1 cellular context compared by ENCODE assay signal in the genomic region with DNA sequence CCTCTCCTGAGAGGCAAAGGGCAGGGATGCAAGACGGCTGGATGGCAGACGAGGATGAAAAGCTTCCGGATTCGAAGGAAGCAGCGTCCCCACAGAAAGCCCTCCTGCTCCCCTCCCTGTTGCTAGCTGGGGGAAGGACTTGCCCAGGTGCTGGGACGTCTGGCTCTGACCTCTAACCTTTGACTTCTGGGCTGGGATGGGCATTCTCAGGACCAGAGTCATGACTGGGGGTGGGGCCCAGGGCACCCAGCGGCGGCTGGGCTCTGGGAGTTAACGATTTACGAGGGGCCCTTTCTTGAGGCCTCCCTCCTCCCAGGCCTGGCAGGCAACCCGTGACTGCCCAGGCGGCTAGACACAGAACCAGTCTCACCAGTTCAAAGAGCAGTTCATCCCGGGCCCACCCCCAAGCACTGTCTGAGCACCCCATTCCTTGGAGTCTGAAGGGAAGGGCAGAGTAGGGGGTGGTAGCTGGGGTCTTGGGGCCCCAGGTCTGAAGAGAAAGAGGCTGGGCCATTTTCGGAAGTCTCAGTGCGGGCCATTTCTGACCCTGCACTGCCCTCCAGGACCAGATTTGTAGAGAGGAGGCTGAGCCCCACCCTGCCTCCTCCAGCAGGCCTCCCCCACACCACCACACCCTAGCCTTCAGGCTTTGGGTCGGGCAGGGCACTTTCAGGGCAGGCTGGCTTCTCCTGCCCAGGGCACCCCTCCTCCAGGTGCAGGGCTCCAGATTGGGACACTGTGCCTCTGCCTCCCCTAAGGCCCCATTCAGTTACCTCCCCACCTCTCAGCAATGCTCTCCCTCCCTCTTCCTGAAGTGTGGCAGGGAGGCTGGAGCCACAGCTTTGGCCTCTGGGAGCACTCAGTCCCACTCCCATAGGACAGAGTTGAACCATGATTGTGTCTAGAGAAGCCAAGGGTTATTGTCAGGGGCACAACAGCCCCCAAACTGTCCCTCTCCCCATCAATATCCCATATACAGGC.
TF ChIP-seq lines count a peak whose summit lies in the region.

No MANE protein-coding gene starts in this region.

TF ChIP-seq in HepG2, 621 proteins besides CTCF, POLR2A, EP300 and RAD21 (continued from another document and continues in another):
- TF ChIP-seq, protein P1, sequence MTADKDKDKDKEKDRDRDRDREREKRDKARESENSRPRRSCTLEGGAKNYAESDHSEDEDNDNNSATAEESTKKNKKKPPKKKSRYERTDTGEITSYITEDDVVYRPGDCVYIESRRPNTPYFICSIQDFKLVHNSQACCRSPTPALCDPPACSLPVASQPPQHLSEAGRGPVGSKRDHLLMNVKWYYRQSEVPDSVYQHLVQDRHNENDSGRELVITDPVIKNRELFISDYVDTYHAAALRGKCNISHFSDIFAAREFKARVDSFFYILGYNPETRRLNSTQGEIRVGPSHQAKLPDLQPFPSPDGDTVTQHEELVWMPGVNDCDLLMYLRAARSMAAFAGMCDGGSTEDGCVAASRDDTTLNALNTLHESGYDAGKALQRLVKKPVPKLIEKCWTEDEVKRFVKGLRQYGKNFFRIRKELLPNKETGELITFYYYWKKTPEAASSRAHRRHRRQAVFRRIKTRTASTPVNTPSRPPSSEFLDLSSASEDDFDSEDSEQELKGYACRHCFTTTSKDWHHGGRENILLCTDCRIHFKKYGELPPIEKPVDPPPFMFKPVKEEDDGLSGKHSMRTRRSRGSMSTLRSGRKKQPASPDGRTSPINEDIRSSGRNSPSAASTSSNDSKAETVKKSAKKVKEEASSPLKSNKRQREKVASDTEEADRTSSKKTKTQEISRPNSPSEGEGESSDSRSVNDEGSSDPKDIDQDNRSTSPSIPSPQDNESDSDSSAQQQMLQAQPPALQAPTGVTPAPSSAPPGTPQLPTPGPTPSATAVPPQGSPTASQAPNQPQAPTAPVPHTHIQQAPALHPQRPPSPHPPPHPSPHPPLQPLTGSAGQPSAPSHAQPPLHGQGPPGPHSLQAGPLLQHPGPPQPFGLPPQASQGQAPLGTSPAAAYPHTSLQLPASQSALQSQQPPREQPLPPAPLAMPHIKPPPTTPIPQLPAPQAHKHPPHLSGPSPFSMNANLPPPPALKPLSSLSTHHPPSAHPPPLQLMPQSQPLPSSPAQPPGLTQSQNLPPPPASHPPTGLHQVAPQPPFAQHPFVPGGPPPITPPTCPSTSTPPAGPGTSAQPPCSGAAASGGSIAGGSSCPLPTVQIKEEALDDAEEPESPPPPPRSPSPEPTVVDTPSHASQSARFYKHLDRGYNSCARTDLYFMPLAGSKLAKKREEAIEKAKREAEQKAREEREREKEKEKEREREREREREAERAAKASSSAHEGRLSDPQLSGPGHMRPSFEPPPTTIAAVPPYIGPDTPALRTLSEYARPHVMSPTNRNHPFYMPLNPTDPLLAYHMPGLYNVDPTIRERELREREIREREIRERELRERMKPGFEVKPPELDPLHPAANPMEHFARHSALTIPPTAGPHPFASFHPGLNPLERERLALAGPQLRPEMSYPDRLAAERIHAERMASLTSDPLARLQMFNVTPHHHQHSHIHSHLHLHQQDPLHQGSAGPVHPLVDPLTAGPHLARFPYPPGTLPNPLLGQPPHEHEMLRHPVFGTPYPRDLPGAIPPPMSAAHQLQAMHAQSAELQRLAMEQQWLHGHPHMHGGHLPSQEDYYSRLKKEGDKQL (CRISPR knock-in tag; IDR thresholded peaks at IDR 0.05; ENCODE audit: low read depth): no peak
- TF ChIP-seq, protein P2, sequence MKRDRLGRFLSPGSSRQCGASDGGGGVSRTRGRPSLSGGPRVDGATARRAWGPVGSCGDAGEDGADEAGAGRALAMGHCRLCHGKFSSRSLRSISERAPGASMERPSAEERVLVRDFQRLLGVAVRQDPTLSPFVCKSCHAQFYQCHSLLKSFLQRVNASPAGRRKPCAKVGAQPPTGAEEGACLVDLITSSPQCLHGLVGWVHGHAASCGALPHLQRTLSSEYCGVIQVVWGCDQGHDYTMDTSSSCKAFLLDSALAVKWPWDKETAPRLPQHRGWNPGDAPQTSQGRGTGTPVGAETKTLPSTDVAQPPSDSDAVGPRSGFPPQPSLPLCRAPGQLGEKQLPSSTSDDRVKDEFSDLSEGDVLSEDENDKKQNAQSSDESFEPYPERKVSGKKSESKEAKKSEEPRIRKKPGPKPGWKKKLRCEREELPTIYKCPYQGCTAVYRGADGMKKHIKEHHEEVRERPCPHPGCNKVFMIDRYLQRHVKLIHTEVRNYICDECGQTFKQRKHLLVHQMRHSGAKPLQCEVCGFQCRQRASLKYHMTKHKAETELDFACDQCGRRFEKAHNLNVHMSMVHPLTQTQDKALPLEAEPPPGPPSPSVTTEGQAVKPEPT (CRISPR knock-in tag; IDR thresholded peaks at IDR 0.05; ENCODE audit: low read depth): no peak
- TF ChIP-seq ZBTB8A (CRISPR knock-in tag; IDR thresholded peaks at IDR 0.05; ENCODE audit: borderline replicate concordance, low read depth) (no peak), ZNF772 (CRISPR knock-in tag; IDR thresholded peaks at IDR 0.05) (0 out of 2 replicates have a peak, but pooled peaks have one; percentile 28), HOXA3 (CRISPR knock-in tag; IDR thresholded peaks at IDR 0.05) (peak; percentile 57; the same call in 1 of the 2 replicates), NRL (CRISPR knock-in tag; IDR thresholded peaks at IDR 0.05; ENCODE audit: borderline replicate concordance) (no peak), MZF1 (CRISPR knock-in tag; IDR thresholded peaks at IDR 0.05; ENCODE audit: borderline replicate concordance) (no peak), RFX1 (IDR thresholded peaks at IDR 0.05) (no peak), ZNF891 (CRISPR knock-in tag; IDR thresholded peaks at IDR 0.05) (peak; percentile 52; the same call in 1 of the 2 replicates), SATB2 (CRISPR knock-in tag; IDR thresholded peaks at IDR 0.05) (no peak), ZNF234 (CRISPR knock-in tag; conservative IDR thresholded peaks at IDR 0.05) (no peak), ZNF670 (CRISPR knock-in tag; IDR thresholded peaks at IDR 0.05; ENCODE audit: borderline replicate concordance) (no peak), GZF1 (CRISPR knock-in tag; IDR thresholded peaks at IDR 0.05) (no peak), BCL6 (CRISPR knock-in tag; IDR thresholded peaks at IDR 0.05) (peak; percentile 58; the same call in 1 of the 2 replicates), THAP11 (CRISPR knock-in tag; IDR thresholded peaks at IDR 0.05) (peak; percentile 51; the same call in 1 of the 2 replicates), JARID2 (CRISPR knock-in tag; IDR thresholded peaks at IDR 0.05; ENCODE audit: insufficient replicate concordance) (no peak), ATF7-NPFF (CRISPR knock-in tag; IDR thresholded peaks at IDR 0.05; ENCODE audit: low read depth) (no peak), ZNF205 (CRISPR knock-in tag; IDR thresholded peaks at IDR 0.05) (no peak), HMG20B (CRISPR knock-in tag; conservative IDR thresholded peaks at IDR 0.05) (no peak), SETDB1 (CRISPR knock-in tag; IDR thresholded peaks at IDR 0.05; ENCODE audit: borderline replicate concordance) (no peak), ZNF547 (CRISPR knock-in tag; IDR thresholded peaks at IDR 0.05) (no peak), KLF12 (CRISPR knock-in tag; IDR thresholded peaks at IDR 0.05; ENCODE audit: borderline replicate concordance) (no peak), XRCC5 (optimal IDR thresholded peaks at IDR 0.05; ENCODE audit: low read length) (peak; percentile 46), KDM6A (CRISPR knock-in tag; IDR thresholded peaks at IDR 0.05; ENCODE audit: low read depth) (peak; percentile 56; the same call in 1 of the 2 replicates)
- TF ChIP-seq, protein P3, sequence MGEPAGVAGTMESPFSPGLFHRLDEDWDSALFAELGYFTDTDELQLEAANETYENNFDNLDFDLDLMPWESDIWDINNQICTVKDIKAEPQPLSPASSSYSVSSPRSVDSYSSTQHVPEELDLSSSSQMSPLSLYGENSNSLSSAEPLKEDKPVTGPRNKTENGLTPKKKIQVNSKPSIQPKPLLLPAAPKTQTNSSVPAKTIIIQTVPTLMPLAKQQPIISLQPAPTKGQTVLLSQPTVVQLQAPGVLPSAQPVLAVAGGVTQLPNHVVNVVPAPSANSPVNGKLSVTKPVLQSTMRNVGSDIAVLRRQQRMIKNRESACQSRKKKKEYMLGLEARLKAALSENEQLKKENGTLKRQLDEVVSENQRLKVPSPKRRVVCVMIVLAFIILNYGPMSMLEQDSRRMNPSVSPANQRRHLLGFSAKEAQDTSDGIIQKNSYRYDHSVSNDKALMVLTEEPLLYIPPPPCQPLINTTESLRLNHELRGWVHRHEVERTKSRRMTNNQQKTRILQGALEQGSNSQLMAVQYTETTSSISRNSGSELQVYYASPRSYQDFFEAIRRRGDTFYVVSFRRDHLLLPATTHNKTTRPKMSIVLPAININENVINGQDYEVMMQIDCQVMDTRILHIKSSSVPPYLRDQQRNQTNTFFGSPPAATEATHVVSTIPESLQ (CRISPR knock-in tag; conservative IDR thresholded peaks at IDR 0.05): no peak
- TF ChIP-seq, protein P4, sequence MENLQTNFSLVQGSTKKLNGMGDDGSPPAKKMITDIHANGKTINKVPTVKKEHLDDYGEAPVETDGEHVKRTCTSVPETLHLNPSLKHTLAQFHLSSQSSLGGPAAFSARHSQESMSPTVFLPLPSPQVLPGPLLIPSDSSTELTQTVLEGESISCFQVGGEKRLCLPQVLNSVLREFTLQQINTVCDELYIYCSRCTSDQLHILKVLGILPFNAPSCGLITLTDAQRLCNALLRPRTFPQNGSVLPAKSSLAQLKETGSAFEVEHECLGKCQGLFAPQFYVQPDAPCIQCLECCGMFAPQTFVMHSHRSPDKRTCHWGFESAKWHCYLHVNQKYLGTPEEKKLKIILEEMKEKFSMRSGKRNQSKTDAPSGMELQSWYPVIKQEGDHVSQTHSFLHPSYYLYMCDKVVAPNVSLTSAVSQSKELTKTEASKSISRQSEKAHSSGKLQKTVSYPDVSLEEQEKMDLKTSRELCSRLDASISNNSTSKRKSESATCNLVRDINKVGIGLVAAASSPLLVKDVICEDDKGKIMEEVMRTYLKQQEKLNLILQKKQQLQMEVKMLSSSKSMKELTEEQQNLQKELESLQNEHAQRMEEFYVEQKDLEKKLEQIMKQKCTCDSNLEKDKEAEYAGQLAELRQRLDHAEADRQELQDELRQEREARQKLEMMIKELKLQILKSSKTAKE (CRISPR knock-in tag; IDR thresholded peaks at IDR 0.05; ENCODE audit: borderline replicate concordance): peak; percentile 90
- TF ChIP-seq, protein P5, sequence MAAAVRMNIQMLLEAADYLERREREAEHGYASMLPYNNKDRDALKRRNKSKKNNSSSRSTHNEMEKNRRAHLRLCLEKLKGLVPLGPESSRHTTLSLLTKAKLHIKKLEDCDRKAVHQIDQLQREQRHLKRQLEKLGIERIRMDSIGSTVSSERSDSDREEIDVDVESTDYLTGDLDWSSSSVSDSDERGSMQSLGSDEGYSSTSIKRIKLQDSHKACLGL (CRISPR knock-in tag; IDR thresholded peaks at IDR 0.05): no peak
- TF ChIP-seq, protein P6, sequence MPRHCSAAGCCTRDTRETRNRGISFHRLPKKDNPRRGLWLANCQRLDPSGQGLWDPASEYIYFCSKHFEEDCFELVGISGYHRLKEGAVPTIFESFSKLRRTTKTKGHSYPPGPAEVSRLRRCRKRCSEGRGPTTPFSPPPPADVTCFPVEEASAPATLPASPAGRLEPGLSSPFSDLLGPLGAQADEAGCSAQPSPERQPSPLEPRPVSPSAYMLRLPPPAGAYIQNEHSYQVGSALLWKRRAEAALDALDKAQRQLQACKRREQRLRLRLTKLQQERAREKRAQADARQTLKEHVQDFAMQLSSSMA (CRISPR knock-in tag; IDR thresholded peaks at IDR 0.05): no peak
- TF ChIP-seq, protein P7, sequence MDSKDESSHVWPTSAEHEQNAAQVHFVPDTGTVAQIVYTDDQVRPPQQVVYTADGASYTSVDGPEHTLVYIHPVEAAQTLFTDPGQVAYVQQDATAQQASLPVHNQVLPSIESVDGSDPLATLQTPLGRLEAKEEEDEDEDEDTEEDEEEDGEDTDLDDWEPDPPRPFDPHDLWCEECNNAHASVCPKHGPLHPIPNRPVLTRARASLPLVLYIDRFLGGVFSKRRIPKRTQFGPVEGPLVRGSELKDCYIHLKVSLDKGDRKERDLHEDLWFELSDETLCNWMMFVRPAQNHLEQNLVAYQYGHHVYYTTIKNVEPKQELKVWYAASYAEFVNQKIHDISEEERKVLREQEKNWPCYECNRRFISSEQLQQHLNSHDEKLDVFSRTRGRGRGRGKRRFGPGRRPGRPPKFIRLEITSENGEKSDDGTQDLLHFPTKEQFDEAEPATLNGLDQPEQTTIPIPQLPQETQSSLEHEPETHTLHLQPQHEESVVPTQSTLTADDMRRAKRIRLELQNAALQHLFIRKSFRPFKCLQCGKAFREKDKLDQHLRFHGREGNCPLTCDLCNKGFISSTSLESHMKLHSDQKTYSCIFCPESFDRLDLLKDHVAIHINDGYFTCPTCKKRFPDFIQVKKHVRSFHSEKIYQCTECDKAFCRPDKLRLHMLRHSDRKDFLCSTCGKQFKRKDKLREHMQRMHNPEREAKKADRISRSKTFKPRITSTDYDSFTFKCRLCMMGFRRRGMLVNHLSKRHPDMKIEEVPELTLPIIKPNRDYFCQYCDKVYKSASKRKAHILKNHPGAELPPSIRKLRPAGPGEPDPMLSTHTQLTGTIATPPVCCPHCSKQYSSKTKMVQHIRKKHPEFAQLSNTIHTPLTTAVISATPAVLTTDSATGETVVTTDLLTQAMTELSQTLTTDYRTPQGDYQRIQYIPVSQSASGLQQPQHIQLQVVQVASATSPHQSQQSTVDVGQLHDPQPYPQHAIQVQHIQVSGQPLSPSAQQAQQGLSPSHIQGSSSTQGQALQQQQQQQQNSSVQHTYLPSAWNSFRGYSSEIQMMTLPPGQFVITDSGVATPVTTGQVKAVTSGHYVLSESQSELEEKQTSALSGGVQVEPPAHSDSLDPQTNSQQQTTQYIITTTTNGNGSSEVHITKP (CRISPR knock-in tag; IDR thresholded peaks at IDR 0.05; ENCODE audit: low read depth): 0 out of 2 replicates have a peak, but pooled peaks have one; percentile 24
- TF ChIP-seq, protein P8, sequence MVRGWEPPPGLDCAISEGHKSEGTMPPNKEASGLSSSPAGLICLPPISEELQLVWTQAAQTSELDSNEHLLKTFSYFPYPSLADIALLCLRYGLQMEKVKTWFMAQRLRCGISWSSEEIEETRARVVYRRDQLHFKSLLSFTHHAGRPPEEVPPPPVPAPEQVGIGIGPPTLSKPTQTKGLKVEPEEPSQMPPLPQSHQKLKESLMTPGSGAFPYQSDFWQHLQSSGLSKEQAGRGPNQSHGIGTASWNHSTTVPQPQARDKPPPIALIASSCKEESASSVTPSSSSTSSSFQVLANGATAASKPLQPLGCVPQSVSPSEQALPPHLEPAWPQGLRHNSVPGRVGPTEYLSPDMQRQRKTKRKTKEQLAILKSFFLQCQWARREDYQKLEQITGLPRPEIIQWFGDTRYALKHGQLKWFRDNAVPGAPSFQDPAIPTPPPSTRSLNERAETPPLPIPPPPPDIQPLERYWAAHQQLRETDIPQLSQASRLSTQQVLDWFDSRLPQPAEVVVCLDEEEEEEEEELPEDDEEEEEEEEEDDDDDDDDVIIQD (CRISPR knock-in tag; IDR thresholded peaks at IDR 0.05; ENCODE audit: low read depth): peak; percentile 70
- TF ChIP-seq, protein P9, sequence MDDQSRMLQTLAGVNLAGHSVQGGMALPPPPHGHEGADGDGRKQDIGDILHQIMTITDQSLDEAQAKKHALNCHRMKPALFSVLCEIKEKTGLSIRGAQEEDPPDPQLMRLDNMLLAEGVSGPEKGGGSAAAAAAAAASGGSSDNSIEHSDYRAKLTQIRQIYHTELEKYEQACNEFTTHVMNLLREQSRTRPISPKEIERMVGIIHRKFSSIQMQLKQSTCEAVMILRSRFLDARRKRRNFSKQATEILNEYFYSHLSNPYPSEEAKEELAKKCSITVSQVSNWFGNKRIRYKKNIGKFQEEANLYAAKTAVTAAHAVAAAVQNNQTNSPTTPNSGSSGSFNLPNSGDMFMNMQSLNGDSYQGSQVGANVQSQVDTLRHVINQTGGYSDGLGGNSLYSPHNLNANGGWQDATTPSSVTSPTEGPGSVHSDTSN (CRISPR knock-in tag; IDR thresholded peaks at IDR 0.05; ENCODE audit: borderline replicate concordance): no peak
- TF ChIP-seq, protein P10, sequence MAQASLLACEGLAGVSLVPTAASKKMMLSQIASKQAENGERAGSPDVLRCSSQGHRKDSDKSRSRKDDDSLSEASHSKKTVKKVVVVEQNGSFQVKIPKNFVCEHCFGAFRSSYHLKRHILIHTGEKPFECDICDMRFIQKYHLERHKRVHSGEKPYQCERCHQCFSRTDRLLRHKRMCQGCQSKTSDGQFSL (CRISPR knock-in tag; IDR thresholded peaks at IDR 0.05): no peak
